ENCODE assay signal across 9 cellular contexts in genomic region chr12:92142251-92142896, GRCh38. TPM values are rescaled to one million over a fixed set of nuclear protein-coding genes. Genes with fewer than 3 reads are reported as not detected.
A peak's percentile ranks its signal among the peaks of the same experiment; 100 is the strongest.
DNase-seq lines count a peak whose midpoint lies in the region; ATAC-seq and TF ChIP-seq lines count a peak whose summit lies in the region.
"Had no signal": no experiment of that assay in that cellular context is flagged by ENCODE, and none has a peak within 500 bp of the region (broad histone marks: within the 10 kb centered on the region; RNA-seq: fewer than 3 reads in every experiment).

No MANE protein-coding gene starts in this region.

- H3K9me3 ChIP-seq in iPS-20b (ENCODE audit: insufficient read depth, low read depth, low read length) (no peaks in the 10 kb centered on the region), stomach smooth muscle (ENCODE audit: control insufficient read depth in 2 of 2, low read length in 2 of 2) (no peaks in the 10 kb centered on the region)

- peak overlapping the region; percentile 97 for H3K27ac Mint-ChIP-seq in T-helper 1 cell treated with Interleukin-12 subunit alpha and Interleukin-12 subunit beta and Interleukin-4 antibody, amounts not matched to agents 30 μg/mL and 1 μg/mL, for 36 hours
- peak overlapping the region; percentile 94 for H3K27ac Mint-ChIP-seq in activated CD8-positive, alpha-beta T cell treated with anti-CD3 and anti-CD28 coated beads for 36 hours

- intact Hi-C loops in activated CD8-positive, alpha-beta T cell treated with anti-CD3 and anti-CD28 coated beads for 36 hours (cut with micrococcal nuclease): loop anchor here (5.0 kb wide), 3 partner anchors 330 to 760 kb away; no protein-coding TSS in a partner anchor

- no peak overlapping the region for H3K27ac ChIP-seq in iPS-20b (ENCODE audit: low read length)
- no peak overlapping the region for H3K27ac ChIP-seq in stomach smooth muscle (ENCODE audit: low read length)

- no peaks in the 10 kb centered on the region for H3K9me3 Mint-ChIP-seq in T-helper 1 cell treated with Interleukin-12 subunit alpha and Interleukin-12 subunit beta and Interleukin-4 antibody, amounts not matched to agents 30 μg/mL and 1 μg/mL, for 36 hours
- H3K9me3 Mint-ChIP-seq in activated CD8-positive, alpha-beta T cell treated with anti-CD3 and anti-CD28 coated beads for 36 hours: no peaks in the 10 kb centered on the region

- DNase-seq in T-helper 1 cell: no peak
- no peak for DNase-seq in activated CD8-positive, alpha-beta T cell treated with anti-CD3 and anti-CD28 coated beads for 36 hours
- DNase-seq in stimulated activated CD4-positive, alpha-beta T cell treated with anti-CD3 and anti-CD28 coated beads, Interleukin-12 subunit alpha, Interleukin-12 subunit beta, amount 100 ng/mL, for 4 hours: no peak
- no peak for DNase-seq in T1000 (lab: John Stamatoyannopoulos, UW)
- DNase-seq: NCI-H1048 had no signal

- CTCF ChIA-PET in activated CD8-positive, alpha-beta T cell treated with anti-CD3 and anti-CD28 coated beads for 36 hours (lab: Charles Lee): interaction anchor here (1.0 to 2.7 kb wide), 2 partner anchors 37 to 112 kb away, joined by 3 to 7 read pairs; no protein-coding TSS in a partner anchor

- H3K36me3 ChIP-seq in iPS-20b (ENCODE audit: insufficient read depth, low read depth, low read length) (peaks cover 51% of the 10 kb centered on the region), stomach smooth muscle (ENCODE audit: control insufficient read depth in 2 of 2, insufficient read depth in 2 of 2, low read length in 2 of 2) (peaks cover 4% of the 10 kb centered on the region in 2 donors)

- H3K4me1 ChIP-seq in iPS-20b (ENCODE audit: insufficient read depth, low read length) (peaks cover 55% of the 10 kb centered on the region; the same call in 1 of the 2 replicates), stomach smooth muscle (ENCODE audit: control insufficient read depth, insufficient read depth, low read length) (no peaks in the 10 kb centered on the region)

- no peaks in the 10 kb centered on the region for H3K27me3 Mint-ChIP-seq in T-helper 1 cell treated with Interleukin-12 subunit alpha and Interleukin-12 subunit beta and Interleukin-4 antibody, amounts not matched to agents 30 μg/mL and 1 μg/mL, for 36 hours (ENCODE audit: low read depth)
- no peaks in the 10 kb centered on the region for H3K27me3 Mint-ChIP-seq in activated CD8-positive, alpha-beta T cell treated with anti-CD3 and anti-CD28 coated beads for 36 hours

- H3K9ac ChIP-seq in iPS-20b (ENCODE audit: low read depth, low read length): peak overlapping the region; percentile 28; the same call in 1 of the 2 replicates
- H3K9ac ChIP-seq in stomach smooth muscle (ENCODE audit: low read length in 2 of 2): peak overlapping the region; percentile 21 to 97

- H3K27me3 ChIP-seq in iPS-20b (ENCODE audit: insufficient read depth, low read length) (no peaks in the 10 kb centered on the region), stomach smooth muscle (ENCODE audit: control insufficient read depth in 1 of 2, insufficient read depth in 2 of 2, low read length in 2 of 2) (no peaks in the 10 kb centered on the region)

- H3K4me3 ChIP-seq in iPS-20b (ENCODE audit: low read length) (peak overlapping the region; percentile 95), stomach smooth muscle (ENCODE audit: low read length in 2 of 2) (peak overlapping the region; percentile 94 to 99)

- POLR2A ChIA-PET in activated CD8-positive, alpha-beta T cell treated with anti-CD3 and anti-CD28 coated beads for 36 hours (lab: Charles Lee): interaction anchor here (1.0 to 6.5 kb wide), 6 partner anchors 7 to 264 kb away, joined by 3 to 105 read pairs (median 4); no protein-coding TSS in a partner anchor

- no peak for TF ChIP-seq CTCF in activated CD8-positive, alpha-beta T cell treated with anti-CD3 and anti-CD28 coated beads for 36 hours (IDR thresholded peaks at IDR 0.05)

- H3K36me3 Mint-ChIP-seq in T-helper 1 cell treated with Interleukin-12 subunit alpha and Interleukin-12 subunit beta and Interleukin-4 antibody, amounts not matched to agents 30 μg/mL and 1 μg/mL, for 36 hours (ENCODE audit: low read depth): peaks cover 70% of the 10 kb centered on the region
- peaks cover 86% of the 10 kb centered on the region for H3K36me3 Mint-ChIP-seq in activated CD8-positive, alpha-beta T cell treated with anti-CD3 and anti-CD28 coated beads for 36 hours (ENCODE audit: low read depth)

- ATAC-seq in activated CD8-positive, alpha-beta T cell treated with anti-CD3 and anti-CD28 coated beads for 36 hours: no peak
- ATAC-seq in GM21526 (IDR thresholded peaks at IDR 0.05; ENCODE audit: low FRiP score, unreplicated experiment): no peak

- H3K4me3 Mint-ChIP-seq in T-helper 1 cell treated with Interleukin-12 subunit alpha and Interleukin-12 subunit beta and Interleukin-4 antibody, amounts not matched to agents 30 μg/mL and 1 μg/mL, for 36 hours: peak overlapping the region; percentile 99
- peak overlapping the region; percentile 97 for H3K4me3 Mint-ChIP-seq in activated CD8-positive, alpha-beta T cell treated with anti-CD3 and anti-CD28 coated beads for 36 hours

- H3K4me1 Mint-ChIP-seq in T-helper 1 cell treated with Interleukin-12 subunit alpha and Interleukin-12 subunit beta and Interleukin-4 antibody, amounts not matched to agents 30 μg/mL and 1 μg/mL, for 36 hours (ENCODE audit: low read depth): peaks cover 40% of the 10 kb centered on the region
- peaks cover 4% of the 10 kb centered on the region for H3K4me1 Mint-ChIP-seq in activated CD8-positive, alpha-beta T cell treated with anti-CD3 and anti-CD28 coated beads for 36 hours (ENCODE audit: low read depth)

RNA-seq across cellular contexts. Expression of gene BTG1, which starts 3.3 kb away (rescaled TPM):
- total RNA-seq in activated CD8-positive, alpha-beta T cell treated with anti-CD3 and anti-CD28 coated beads for 36 hours: 100 to 1,000 TPM; 197 to 200 TPM
